In the genomic region with DNA sequence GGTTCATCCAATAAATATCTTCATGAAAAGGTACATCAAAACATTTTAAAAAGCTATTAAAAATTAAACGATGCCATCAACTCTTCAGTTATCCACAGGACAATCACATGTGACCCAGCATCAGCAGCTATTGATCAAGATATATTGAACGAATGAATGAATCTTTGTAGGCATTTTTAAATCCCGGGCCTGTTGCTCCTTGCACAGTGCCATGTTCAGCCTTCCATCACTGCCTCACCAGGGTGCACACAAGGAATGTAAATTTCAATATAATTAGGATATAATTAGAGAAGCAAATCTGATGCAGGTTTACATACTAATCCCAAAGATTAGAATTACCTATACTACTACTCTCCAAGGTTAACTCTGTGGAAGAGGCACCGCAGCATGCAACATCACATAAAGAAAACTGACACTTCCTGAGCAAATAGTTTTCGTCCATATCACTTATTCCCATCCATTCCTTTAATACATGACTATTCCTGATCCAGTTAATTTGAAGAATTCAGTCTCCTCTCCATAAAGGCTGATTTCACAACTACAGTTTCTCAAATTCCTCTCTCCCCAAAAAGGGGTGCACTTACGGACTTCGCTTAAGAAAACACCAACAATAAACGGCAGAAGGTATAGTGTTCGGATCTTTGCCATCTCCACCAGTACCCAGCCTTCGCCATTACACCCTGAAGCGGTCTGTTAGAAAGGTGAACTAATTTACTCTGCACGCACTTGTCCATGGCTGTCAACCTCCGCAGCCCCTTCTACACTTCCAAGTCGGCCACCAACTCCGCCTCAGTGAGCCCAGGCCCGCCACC, we compare ENCODE assay signal across 8 cellular contexts. TPM values are rescaled to one million over a fixed set of nuclear protein-coding genes. Genes with fewer than 3 reads are reported as not detected.
DNase-seq lines count a peak whose midpoint lies in the region; ATAC-seq and TF ChIP-seq lines count a peak whose summit lies in the region.

No MANE protein-coding gene starts in this region.

- intact Hi-C loops in esophagus squamous epithelium (cut with DNase I) = no loop called here
- intact Hi-C loops in ovary (cut with DNase I) = loop anchor here in 2 of 4 donors (1.0 to 10.0 kb wide), 3 partner anchors 72 to 210 kb away; no protein-coding TSS in a partner anchor

- H3K36me3 ChIP-seq in H7 (replicated peaks; ENCODE audit: control insufficient read depth, insufficient read depth, low read length) = no peaks in the 10 kb centered on the region
- no peaks in the 10 kb centered on the region for H3K36me3 ChIP-seq in SU-DHL-6 (ENCODE audit: low read length)
- peaks cover 0 to 6% (median 0%) of the 10 kb centered on the region in 3 donors for H3K36me3 ChIP-seq in esophagus squamous epithelium
- H3K36me3 ChIP-seq in ovary = no peaks in the 10 kb centered on the region

- H3K4me2 ChIP-seq in SU-DHL-6 (ENCODE audit: low read depth, low read length, poor library complexity, severe bottlenecking) = peak overlapping the region; percentile 76

- TF ChIP-seq EP300 in ovary (IDR thresholded peaks at IDR 0.05) = no peak

- peaks cover 24% of the 10 kb centered on the region; the same call in 1 of the 2 replicates for H3F3A ChIP-seq in SU-DHL-6 (ENCODE audit: insufficient read depth)

- H3K27me3 ChIP-seq in H7 (ENCODE audit: control insufficient read depth, insufficient read depth, low read length) = no peaks in the 10 kb centered on the region
- H3K27me3 ChIP-seq in SU-DHL-6 (ENCODE audit: low read length) = no peaks in the 10 kb centered on the region
- H3K27me3 ChIP-seq in esophagus squamous epithelium = no peaks in the 10 kb centered on the region
- no peaks in the 10 kb centered on the region for H3K27me3 ChIP-seq in ovary

- H3K4me3 ChIP-seq in H7 (ENCODE audit: insufficient read depth, low read depth, low read length) (peak overlapping the region; percentile 86), SU-DHL-6 (ENCODE audit: insufficient read depth, low read length, poor library complexity, severe bottlenecking) (peak overlapping the region; percentile 75), esophagus squamous epithelium (peak overlapping the region; percentile 79 to 98 (median 86)), ovary (peak overlapping the region; percentile 85)

- DNase-seq in AG08396 (ENCODE audit: low spot score) = peak; percentile 17
- DNase-seq in H7 = no peak
- no peak for DNase-seq in esophagus squamous epithelium (lab: John Stamatoyannopoulos, UW)
- no peak for DNase-seq in ovary
- no peak for DNase-seq in NK-92 treated with Interleukin-12 subunit alpha and Interleukin-12 subunit beta, amount 100 ng/mL, for 24 hours (lab: John Stamatoyannopoulos, UW)
- DNase-seq in midbrain (lab: John Stamatoyannopoulos, UW) = no peak

- H2AFZ ChIP-seq in SU-DHL-6 (ENCODE audit: low read depth, low read length, severe bottlenecking) = peak overlapping the region; percentile 77

- H3K27ac ChIP-seq in SU-DHL-6 (ENCODE audit: low read depth, low read length) (peak overlapping the region; percentile 78), esophagus squamous epithelium (peak overlapping the region; percentile 89 to 97 (median 94)), ovary (peak overlapping the region; percentile 92 to 98)

- H3K79me2 ChIP-seq in SU-DHL-6 (ENCODE audit: insufficient read depth, low read length) = peaks cover 92% of the 10 kb centered on the region

- TF ChIP-seq CTCF in SU-DHL-6 (IDR thresholded peaks at IDR 0.05; ENCODE audit: insufficient read depth, low read length, poor library complexity, severe bottlenecking) = no peak
- TF ChIP-seq CTCF in esophagus squamous epithelium (IDR thresholded peaks at IDR 0.05) = no peak
- TF ChIP-seq CTCF in ovary (IDR thresholded peaks at IDR 0.05) = no peak

- H3K9me3 ChIP-seq in SU-DHL-6 (ENCODE audit: insufficient read depth, low read length) (no peaks in the 10 kb centered on the region), esophagus squamous epithelium (no peaks in the 10 kb centered on the region), ovary (no peaks in the 10 kb centered on the region)

- peaks cover 5% of the 10 kb centered on the region; the same call in 1 of the 2 replicates for H4K20me1 ChIP-seq in SU-DHL-6 (ENCODE audit: low read depth, low read length)

- TF ChIP-seq POLR2A in esophagus squamous epithelium (IDR thresholded peaks at IDR 0.05) (no peak), ovary (IDR thresholded peaks at IDR 0.05) (no peak)

- no peaks in the 10 kb centered on the region for H3K9me2 ChIP-seq in SU-DHL-6 (replicated peaks; ENCODE audit: insufficient read depth, low read length)

- peak overlapping the region; percentile 87 for H3K9ac ChIP-seq in SU-DHL-6 (ENCODE audit: low read length)

- WGBS in esophagus squamous epithelium, 2 donors = 1 to 5% methylated on average over 9 to 16 of the region's 16 CpGs
- WGBS in ovary, 3 donors = 2 to 4% (median 3%) methylated on average over 16 of the region's 16 CpGs

- ATAC-seq in GM18858 (IDR thresholded peaks at IDR 0.05; ENCODE audit: unreplicated experiment) = no peak

- peaks cover 10 to 72% (median 23%) of the 10 kb centered on the region in 3 donors for H3K4me1 ChIP-seq in esophagus squamous epithelium
- H3K4me1 ChIP-seq in ovary (ENCODE audit: insufficient read depth) = peaks cover 8% of the 10 kb centered on the region

RNA-seq across cellular contexts. Expression of gene NCOR1, which starts 0.9 kb away (rescaled TPM):
- total RNA-seq in H7 (2014; rRNA removed; shearing (Covaris generic)) = 45.8 and 67.7 TPM in 2 replicates
- total RNA-seq in esophagus squamous epithelium = 100 to 1,000 TPM in 1 of 4 donors, 10 to 100 TPM in 3; 52.5 to 188 (median 76.8) TPM
- total RNA-seq in ovary = 100 to 1,000 TPM in 6 of 7 donors, 10 to 100 TPM in 1; 93.6 to 142 (median 117) TPM
- 10 to 100 TPM; 32.4 to 74.1 TPM for polyA plus RNA-seq in ovary

RNA-seq across cellular contexts. Expression of gene PIGL, which starts 2.6 kb away (rescaled TPM):
- total RNA-seq in H7 (2014; rRNA removed; shearing (Covaris generic)) = 30.7 and 53.8 TPM in 2 replicates
- 10 to 100 TPM; 19.8 to 62.4 (median 26.5) TPM for total RNA-seq in esophagus squamous epithelium
- 10 to 100 TPM; 26.4 to 45.2 (median 36.6) TPM for total RNA-seq in ovary
- polyA plus RNA-seq in ovary = 10 to 100 TPM; 16.1 to 18.2 TPM
